In genomic region chr6:132830236-132830799, GRCh38 we compare ENCODE assay signal across 9 cellular contexts.
A peak's percentile ranks its signal among the peaks of the same experiment; 100 is the strongest.
DNase-seq lines count a peak whose midpoint lies in the region; TF ChIP-seq lines count a peak whose summit lies in the region.
"Had no signal": no experiment of that assay in that cellular context is flagged by ENCODE, and none has a peak within 500 bp of the region (broad histone marks: within the 10 kb centered on the region; RNA-seq: fewer than 3 reads in every experiment).

No MANE protein-coding gene starts in this region.

- H3K4me1 Mint-ChIP-seq in nephron progenitor cell, result no peaks in the 10 kb centered on the region

- in situ Hi-C loops in brain microvascular endothelial cell (cut with HindIII; ENCODE audit: low pct_ligation_motif_present, low sequenced_read_pairs), result no loop called here

- no peak overlapping the region for H3K27ac Mint-ChIP-seq in nephron progenitor cell

- DNase-seq in NCI-H187 treated with DMSO at 0.1 percent for 48 hours (lab: John Stamatoyannopoulos, UW) (peak; percentile 10), NCI-H187 (lab: John Stamatoyannopoulos, UW) (no peak), NCI-H2107 (lab: John Stamatoyannopoulos, UW) (peak; percentile 46), brain microvascular endothelial cell (no peak), nephron progenitor cell (no peak), GM19240 (ENCODE audit: insufficient read length, low spot score) (no peak), T1000 (lab: John Stamatoyannopoulos, UW) (no peak)
- DNase-seq in activated T-cell treated with anti-CD3 and anti-CD28 coated beads, Interleukin-2, amount 50 U/mL, for 1 hour, result no peak

- no peaks in the 10 kb centered on the region for H3K9me3 Mint-ChIP-seq in nephron progenitor cell

- H3K27ac ChIP-seq in brain microvascular endothelial cell, result no peak overlapping the region
- H3K27ac ChIP-seq: BLaER1 had no signal

- peaks cover 3% of the 10 kb centered on the region for H3K27me3 Mint-ChIP-seq in nephron progenitor cell (ENCODE audit: low read depth, poor library complexity)

- H3K36me3 ChIP-seq in brain microvascular endothelial cell (replicated peaks), result no peaks in the 10 kb centered on the region
- H3K36me3 ChIP-seq: BLaER1 had no signal

- no peaks in the 10 kb centered on the region for H3K36me3 Mint-ChIP-seq in nephron progenitor cell (ENCODE audit: low read depth)

- no peak overlapping the region for H3K4me3 ChIP-seq in brain microvascular endothelial cell (ENCODE audit: low read depth, low read length)
- H3K4me3 ChIP-seq: BLaER1 had no signal

- TF ChIP-seq CTCF in brain microvascular endothelial cell (IDR thresholded peaks at IDR 0.05; ENCODE audit: low read depth, low read length, missing control alignments) (peak; percentile 58), nephron progenitor cell (IDR thresholded peaks at IDR 0.05) (peak; percentile 65)

- H3K27me3 ChIP-seq in brain microvascular endothelial cell (replicated peaks), result no peaks in the 10 kb centered on the region
- H3K27me3 ChIP-seq: BLaER1 had no signal

- no peak overlapping the region for H3K4me3 Mint-ChIP-seq in nephron progenitor cell

Comparison
In these comparisons a context has a peak if more than half of its experiments do, and no peak if none do; other contexts are left out.
1. DNase-seq: peak in NCI-H187 treated with DMSO at 0.1 percent for 48 hours (single experiment) and NCI-H2107 (single experiment); none in NCI-H187 (0 of 2), brain microvascular endothelial cell (single experiment), nephron progenitor cell (single experiment), GM19240 (single experiment), activated T-cell treated with anti-CD3 and anti-CD28 coated beads, Interleukin-2, amount 50 U/mL, for 1 hour (single experiment) and T1000 (single experiment).